In genomic region chr6:35292494-35292893, GRCh38 we compare ENCODE assay signal across 1 cellular context.
A peak's percentile ranks its signal among the peaks of the same experiment; 100 is the strongest.
TF ChIP-seq lines count a peak whose summit lies in the region.

No MANE protein-coding gene starts in this region.

TF ChIP-seq in HepG2, 621 proteins besides CTCF, POLR2A, EP300 and RAD21:
- TF ChIP-seq AHR (CRISPR knock-in tag; IDR thresholded peaks at IDR 0.05) (no peak), SMAD1 (CRISPR knock-in tag; IDR thresholded peaks at IDR 0.05; ENCODE audit: borderline replicate concordance, low read depth) (no peak), HNF1A (IDR thresholded peaks at IDR 0.05; ENCODE audit: low read depth) (no peak), HNF1A (CRISPR knock-in tag; IDR thresholded peaks at IDR 0.05; ENCODE audit: borderline replicate concordance) (no peak), MZF1 (CRISPR knock-in tag; IDR thresholded peaks at IDR 0.05; ENCODE audit: borderline replicate concordance) (no peak)
- TF ChIP-seq, protein P1, sequence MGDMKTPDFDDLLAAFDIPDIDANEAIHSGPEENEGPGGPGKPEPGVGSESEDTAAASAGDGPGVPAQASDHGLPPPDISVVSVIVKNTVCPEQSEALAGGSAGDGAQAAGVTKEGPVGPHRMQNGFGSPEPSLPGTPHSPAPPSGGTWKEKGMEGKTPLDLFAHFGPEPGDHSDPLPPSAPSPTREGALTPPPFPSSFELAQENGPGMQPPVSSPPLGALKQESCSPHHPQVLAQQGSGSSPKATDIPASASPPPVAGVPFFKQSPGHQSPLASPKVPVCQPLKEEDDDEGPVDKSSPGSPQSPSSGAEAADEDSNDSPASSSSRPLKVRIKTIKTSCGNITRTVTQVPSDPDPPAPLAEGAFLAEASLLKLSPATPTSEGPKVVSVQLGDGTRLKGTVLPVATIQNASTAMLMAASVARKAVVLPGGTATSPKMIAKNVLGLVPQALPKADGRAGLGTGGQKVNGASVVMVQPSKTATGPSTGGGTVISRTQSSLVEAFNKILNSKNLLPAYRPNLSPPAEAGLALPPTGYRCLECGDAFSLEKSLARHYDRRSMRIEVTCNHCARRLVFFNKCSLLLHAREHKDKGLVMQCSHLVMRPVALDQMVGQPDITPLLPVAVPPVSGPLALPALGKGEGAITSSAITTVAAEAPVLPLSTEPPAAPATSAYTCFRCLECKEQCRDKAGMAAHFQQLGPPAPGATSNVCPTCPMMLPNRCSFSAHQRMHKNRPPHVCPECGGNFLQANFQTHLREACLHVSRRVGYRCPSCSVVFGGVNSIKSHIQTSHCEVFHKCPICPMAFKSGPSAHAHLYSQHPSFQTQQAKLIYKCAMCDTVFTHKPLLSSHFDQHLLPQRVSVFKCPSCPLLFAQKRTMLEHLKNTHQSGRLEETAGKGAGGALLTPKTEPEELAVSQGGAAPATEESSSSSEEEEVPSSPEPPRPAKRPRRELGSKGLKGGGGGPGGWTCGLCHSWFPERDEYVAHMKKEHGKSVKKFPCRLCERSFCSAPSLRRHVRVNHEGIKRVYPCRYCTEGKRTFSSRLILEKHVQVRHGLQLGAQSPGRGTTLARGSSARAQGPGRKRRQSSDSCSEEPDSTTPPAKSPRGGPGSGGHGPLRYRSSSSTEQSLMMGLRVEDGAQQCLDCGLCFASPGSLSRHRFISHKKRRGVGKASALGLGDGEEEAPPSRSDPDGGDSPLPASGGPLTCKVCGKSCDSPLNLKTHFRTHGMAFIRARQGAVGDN (CRISPR knock-in tag; IDR thresholded peaks at IDR 0.05) = 0 out of 2 replicates have a peak, but pooled peaks have one; percentile 18
